Comparison of ENCODE assay signal across 2 cellular contexts in the genomic region with DNA sequence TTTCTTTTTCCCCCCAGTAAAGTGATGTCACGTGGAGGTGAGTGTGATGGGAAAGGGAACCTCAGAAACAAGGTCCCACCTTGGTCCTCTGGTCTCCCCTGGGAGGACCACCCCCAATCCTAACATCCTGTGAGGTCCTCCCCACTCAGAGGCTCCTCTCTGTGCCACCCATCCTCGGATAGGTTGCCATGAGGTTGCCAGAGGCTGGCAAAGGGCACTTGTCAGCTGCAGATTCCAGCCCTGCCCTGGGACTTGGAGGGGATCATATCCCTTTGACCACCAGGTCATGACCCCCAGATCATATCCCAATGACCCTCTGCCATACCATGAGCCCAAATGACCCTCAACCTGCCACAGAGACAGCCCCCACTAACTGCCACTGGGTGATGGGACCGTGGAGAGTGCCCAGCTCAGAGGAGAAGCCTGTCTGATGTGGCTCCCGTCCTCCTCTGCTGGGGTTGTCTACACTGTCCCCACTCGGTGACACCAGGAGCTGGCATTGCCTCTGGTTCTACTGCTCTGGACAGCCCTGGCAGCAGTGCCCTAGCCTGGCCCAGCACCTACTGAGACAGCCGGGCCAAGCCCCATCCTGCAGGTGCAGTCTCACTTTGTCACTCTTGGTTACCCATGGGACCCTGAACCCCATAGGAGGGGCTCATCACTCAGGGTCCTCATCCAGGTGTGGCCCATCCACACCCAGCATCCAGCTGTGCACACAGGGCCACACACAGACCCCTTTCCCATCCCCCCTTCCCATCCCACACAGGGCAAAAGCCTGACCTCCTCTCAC.
TF ChIP-seq lines count a peak whose summit lies in the region.

No MANE protein-coding gene starts in this region.

TF ChIP-seq in HepG2, 621 proteins besides CTCF, POLR2A, EP300 and RAD21 (continues in another document):
- TF ChIP-seq, protein P1, sequence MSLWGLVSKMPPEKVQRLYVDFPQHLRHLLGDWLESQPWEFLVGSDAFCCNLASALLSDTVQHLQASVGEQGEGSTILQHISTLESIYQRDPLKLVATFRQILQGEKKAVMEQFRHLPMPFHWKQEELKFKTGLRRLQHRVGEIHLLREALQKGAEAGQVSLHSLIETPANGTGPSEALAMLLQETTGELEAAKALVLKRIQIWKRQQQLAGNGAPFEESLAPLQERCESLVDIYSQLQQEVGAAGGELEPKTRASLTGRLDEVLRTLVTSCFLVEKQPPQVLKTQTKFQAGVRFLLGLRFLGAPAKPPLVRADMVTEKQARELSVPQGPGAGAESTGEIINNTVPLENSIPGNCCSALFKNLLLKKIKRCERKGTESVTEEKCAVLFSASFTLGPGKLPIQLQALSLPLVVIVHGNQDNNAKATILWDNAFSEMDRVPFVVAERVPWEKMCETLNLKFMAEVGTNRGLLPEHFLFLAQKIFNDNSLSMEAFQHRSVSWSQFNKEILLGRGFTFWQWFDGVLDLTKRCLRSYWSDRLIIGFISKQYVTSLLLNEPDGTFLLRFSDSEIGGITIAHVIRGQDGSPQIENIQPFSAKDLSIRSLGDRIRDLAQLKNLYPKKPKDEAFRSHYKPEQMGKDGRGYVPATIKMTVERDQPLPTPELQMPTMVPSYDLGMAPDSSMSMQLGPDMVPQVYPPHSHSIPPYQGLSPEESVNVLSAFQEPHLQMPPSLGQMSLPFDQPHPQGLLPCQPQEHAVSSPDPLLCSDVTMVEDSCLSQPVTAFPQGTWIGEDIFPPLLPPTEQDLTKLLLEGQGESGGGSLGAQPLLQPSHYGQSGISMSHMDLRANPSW (CRISPR knock-in tag; IDR thresholded peaks at IDR 0.05; ENCODE audit: borderline replicate concordance) = no peak
- TF ChIP-seq RNF2 (conservative IDR thresholded peaks at IDR 0.05; ENCODE audit: low read depth) = no peak
- TF ChIP-seq, protein P2, sequence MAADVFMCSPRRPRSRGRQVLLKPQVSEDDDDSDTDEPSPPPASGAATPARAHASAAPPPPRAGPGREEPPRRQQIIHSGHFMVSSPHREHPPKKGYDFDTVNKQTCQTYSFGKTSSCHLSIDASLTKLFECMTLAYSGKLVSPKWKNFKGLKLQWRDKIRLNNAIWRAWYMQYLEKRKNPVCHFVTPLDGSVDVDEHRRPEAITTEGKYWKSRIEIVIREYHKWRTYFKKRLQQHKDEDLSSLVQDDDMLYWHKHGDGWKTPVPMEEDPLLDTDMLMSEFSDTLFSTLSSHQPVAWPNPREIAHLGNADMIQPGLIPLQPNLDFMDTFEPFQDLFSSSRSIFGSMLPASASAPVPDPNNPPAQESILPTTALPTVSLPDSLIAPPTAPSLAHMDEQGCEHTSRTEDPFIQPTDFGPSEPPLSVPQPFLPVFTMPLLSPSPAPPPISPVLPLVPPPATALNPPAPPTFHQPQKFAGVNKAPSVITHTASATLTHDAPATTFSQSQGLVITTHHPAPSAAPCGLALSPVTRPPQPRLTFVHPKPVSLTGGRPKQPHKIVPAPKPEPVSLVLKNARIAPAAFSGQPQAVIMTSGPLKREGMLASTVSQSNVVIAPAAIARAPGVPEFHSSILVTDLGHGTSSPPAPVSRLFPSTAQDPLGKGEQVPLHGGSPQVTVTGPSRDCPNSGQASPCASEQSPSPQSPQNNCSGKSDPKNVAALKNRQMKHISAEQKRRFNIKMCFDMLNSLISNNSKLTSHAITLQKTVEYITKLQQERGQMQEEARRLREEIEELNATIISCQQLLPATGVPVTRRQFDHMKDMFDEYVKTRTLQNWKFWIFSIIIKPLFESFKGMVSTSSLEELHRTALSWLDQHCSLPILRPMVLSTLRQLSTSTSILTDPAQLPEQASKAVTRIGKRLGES (CRISPR knock-in tag; IDR thresholded peaks at IDR 0.05; ENCODE audit: borderline replicate concordance) = no peak
- TF ChIP-seq, protein P3, sequence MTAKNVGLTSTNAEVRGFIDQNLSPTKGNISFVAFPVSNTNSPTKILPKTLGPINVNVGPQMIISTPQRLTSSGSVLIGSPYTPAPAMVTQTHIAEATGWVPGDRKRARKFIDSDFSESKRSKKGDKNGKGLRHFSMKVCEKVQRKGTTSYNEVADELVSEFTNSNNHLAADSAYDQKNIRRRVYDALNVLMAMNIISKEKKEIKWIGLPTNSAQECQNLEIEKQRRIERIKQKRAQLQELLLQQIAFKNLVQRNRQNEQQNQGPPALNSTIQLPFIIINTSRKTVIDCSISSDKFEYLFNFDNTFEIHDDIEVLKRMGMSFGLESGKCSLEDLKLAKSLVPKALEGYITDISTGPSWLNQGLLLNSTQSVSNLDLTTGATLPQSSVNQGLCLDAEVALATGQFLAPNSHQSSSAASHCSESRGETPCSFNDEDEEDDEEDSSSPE (CRISPR knock-in tag; IDR thresholded peaks at IDR 0.05) = no peak
- TF ChIP-seq EEA1 (CRISPR knock-in tag; IDR thresholded peaks at IDR 0.05; ENCODE audit: borderline replicate concordance) = no peak
- TF ChIP-seq, protein P4, sequence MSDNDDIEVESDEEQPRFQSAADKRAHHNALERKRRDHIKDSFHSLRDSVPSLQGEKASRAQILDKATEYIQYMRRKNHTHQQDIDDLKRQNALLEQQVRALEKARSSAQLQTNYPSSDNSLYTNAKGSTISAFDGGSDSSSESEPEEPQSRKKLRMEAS (IDR thresholded peaks at IDR 0.05) = no peak
- no peak for TF ChIP-seq RORA (CRISPR knock-in tag; IDR thresholded peaks at IDR 0.05)
- no peak for TF ChIP-seq ZIK1 (CRISPR knock-in tag; IDR thresholded peaks at IDR 0.05; ENCODE audit: borderline replicate concordance, low read depth)
- TF ChIP-seq, protein P5, sequence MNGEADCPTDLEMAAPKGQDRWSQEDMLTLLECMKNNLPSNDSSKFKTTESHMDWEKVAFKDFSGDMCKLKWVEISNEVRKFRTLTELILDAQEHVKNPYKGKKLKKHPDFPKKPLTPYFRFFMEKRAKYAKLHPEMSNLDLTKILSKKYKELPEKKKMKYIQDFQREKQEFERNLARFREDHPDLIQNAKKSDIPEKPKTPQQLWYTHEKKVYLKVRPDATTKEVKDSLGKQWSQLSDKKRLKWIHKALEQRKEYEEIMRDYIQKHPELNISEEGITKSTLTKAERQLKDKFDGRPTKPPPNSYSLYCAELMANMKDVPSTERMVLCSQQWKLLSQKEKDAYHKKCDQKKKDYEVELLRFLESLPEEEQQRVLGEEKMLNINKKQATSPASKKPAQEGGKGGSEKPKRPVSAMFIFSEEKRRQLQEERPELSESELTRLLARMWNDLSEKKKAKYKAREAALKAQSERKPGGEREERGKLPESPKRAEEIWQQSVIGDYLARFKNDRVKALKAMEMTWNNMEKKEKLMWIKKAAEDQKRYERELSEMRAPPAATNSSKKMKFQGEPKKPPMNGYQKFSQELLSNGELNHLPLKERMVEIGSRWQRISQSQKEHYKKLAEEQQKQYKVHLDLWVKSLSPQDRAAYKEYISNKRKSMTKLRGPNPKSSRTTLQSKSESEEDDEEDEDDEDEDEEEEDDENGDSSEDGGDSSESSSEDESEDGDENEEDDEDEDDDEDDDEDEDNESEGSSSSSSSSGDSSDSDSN (CRISPR knock-in tag; IDR thresholded peaks at IDR 0.05) = no peak
- TF ChIP-seq, protein P6, sequence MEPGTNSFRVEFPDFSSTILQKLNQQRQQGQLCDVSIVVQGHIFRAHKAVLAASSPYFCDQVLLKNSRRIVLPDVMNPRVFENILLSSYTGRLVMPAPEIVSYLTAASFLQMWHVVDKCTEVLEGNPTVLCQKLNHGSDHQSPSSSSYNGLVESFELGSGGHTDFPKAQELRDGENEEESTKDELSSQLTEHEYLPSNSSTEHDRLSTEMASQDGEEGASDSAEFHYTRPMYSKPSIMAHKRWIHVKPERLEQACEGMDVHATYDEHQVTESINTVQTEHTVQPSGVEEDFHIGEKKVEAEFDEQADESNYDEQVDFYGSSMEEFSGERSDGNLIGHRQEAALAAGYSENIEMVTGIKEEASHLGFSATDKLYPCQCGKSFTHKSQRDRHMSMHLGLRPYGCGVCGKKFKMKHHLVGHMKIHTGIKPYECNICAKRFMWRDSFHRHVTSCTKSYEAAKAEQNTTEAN (CRISPR knock-in tag; conservative IDR thresholded peaks at IDR 0.05) = no peak

TF ChIP-seq in H1, 55 proteins besides CTCF, POLR2A, EP300 and RAD21:
- no peak for TF ChIP-seq SIX5 (IDR thresholded peaks at IDR 0.05; ENCODE audit: low read depth, low read length)
- TF ChIP-seq NANOG (IDR thresholded peaks at IDR 0.05; ENCODE audit: insufficient read depth, low read depth, low read length, poor library complexity, severe bottlenecking) = no peak
- no peak for TF ChIP-seq HDAC6 (IDR thresholded peaks at IDR 0.05; ENCODE audit: low read depth, low read length)
- no peak for TF ChIP-seq KDM1A (IDR thresholded peaks at IDR 0.05; ENCODE audit: borderline replicate concordance, low read length)
- TF ChIP-seq PHF8 (conservative IDR thresholded peaks at IDR 0.05; ENCODE audit: low read depth, low read length) = no peak
- no peak for TF ChIP-seq BRCA1 (IDR thresholded peaks at IDR 0.05; ENCODE audit: low read depth, low read length)
- TF ChIP-seq ASH2L (IDR thresholded peaks at IDR 0.05; ENCODE audit: low read length) = no peak
- no peak for TF ChIP-seq TAF7 (optimal IDR thresholded peaks at IDR 0.05; ENCODE audit: borderline replicate concordance, low read depth, low read length)
- TF ChIP-seq ZNF274 (IDR thresholded peaks at IDR 0.05; ENCODE audit: borderline replicate concordance, extremely low read depth, low read length) = no peak
- no peak for TF ChIP-seq BACH1 (IDR thresholded peaks at IDR 0.05; ENCODE audit: low read length)
- TF ChIP-seq RXRA (IDR thresholded peaks at IDR 0.05; ENCODE audit: insufficient read depth, low read depth, low read length) = no peak
- no peak for TF ChIP-seq CHD2 (IDR thresholded peaks at IDR 0.05; ENCODE audit: low read length)
TF ChIP-seq in H1: peak in this region for 0.
